9 cellular contexts compared by ENCODE assay signal in the genomic region with DNA sequence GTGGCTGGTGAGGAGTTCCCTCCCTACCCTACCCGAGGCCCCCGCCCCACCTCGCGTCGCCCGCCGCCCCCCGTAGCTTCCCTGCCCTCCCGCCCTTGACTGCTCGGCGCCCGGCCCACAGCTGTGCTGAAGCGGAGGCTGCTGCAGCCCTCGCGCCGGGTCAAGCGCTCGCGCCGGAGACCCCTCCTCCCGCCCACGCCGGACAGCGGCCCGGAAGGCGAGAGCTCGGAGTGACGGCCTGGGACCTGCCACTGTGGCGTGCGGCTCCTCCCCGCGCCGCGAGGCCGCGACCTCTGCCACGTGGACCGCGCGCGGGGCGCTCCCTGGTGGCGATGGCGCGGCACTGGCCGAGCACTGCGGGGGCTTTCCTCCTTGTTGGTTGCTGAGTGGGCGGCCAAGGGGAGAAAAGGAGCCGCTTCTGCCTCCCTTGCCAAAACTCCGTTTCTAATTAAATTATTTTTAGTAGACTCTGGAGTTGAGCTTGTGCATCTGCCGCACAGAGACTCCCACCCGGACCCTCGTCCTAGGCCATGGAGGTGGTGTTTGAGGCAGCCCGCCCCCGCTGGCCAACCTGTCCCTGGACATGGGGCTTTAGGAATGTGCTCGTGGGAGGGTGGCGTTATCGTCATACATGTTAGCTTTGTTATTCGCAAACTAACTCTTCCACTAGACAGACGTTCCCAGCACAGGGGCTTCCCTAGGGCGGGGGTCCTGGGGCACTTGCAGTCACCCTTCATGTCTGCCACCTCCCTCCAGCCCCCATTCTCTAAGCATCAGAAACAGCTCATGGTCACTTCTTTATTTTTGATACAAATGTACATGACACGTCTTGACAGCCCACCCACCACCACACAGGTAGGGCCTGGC. TPM values are rescaled to one million over a fixed set of nuclear protein-coding genes. Genes with fewer than 3 reads are reported as not detected.
A peak's percentile ranks its signal among the peaks of the same experiment; 100 is the strongest.
DNase-seq lines count a peak whose midpoint lies in the region; ATAC-seq, FAIRE-seq and TF ChIP-seq lines count a peak whose summit lies in the region.
"Had no signal": no experiment of that assay in that cellular context is flagged by ENCODE, and none has a peak within 500 bp of the region (broad histone marks: within the 10 kb centered on the region; RNA-seq: fewer than 3 reads in every experiment).

No MANE protein-coding gene starts in this region.

- ATAC-seq in HG03571 (IDR thresholded peaks at IDR 0.05; ENCODE audit: unreplicated experiment) (peak; percentile 38), foreskin keratinocyte (no peak)

- H3K4me1 Mint-ChIP-seq in osteocyte (ENCODE audit: unreplicated experiment): peaks cover 17% of the 10 kb centered on the region

- DNase-seq in AG08396 (ENCODE audit: low spot score): peak; percentile 86
- peak; percentile 77 to 82 for DNase-seq in activated T-cell treated with anti-CD3 and anti-CD28 coated beads, Interleukin-2, amount 50 U/mL, for 48 hours
- no peak for DNase-seq in foreskin keratinocyte
- DNase-seq in osteocyte (ENCODE audit: extremely low spot score, unreplicated experiment): no peak
- no peak for DNase-seq in HTR-8/SVneo (ENCODE audit: insufficient read length, low spot score)
- no peak for DNase-seq in NCI-H1436 treated with DMSO at 0.1 percent for 48 hours (lab: John Stamatoyannopoulos, UW)
- DNase-seq in HPDE6-E6E7 (ENCODE audit: extremely low spot score): no peak

- peak overlapping the region; percentile 18 for H3K27ac Mint-ChIP-seq in osteocyte (ENCODE audit: unreplicated experiment)

- no peaks in the 10 kb centered on the region for H3K27me3 Mint-ChIP-seq in osteocyte (ENCODE audit: unreplicated experiment)

- no peaks in the 10 kb centered on the region for H3K4me1 ChIP-seq in foreskin keratinocyte

- FAIRE-seq in HTR-8/SVneo (lab: Jason Lieb, UNC): no peak
- FAIRE-seq: GM18507 had no signal

- H3K27ac ChIP-seq in foreskin keratinocyte: no peak overlapping the region

- peaks cover 11% of the 10 kb centered on the region for H3K36me3 Mint-ChIP-seq in osteocyte (ENCODE audit: unreplicated experiment)

- H3K27me3 ChIP-seq in foreskin keratinocyte: no peaks in the 10 kb centered on the region

- H3K9me3 Mint-ChIP-seq in osteocyte (ENCODE audit: unreplicated experiment): no peaks in the 10 kb centered on the region

- TF ChIP-seq CTCF in foreskin keratinocyte (conservative IDR thresholded peaks at IDR 0.05) (peak; percentile 64), osteocyte (IDR thresholded peaks at IDR 0.05) (peak; percentile 81)

- H3K4me3 Mint-ChIP-seq in osteocyte (ENCODE audit: unreplicated experiment): no peak overlapping the region

RNA-seq across cellular contexts. Expression of gene TP53I13, which starts 4.4 kb away (rescaled TPM):
- 35.1 and 38.5 TPM in 2 replicates for total RNA-seq in foreskin keratinocyte
- polyA plus RNA-seq in foreskin keratinocyte: 43.4 and 46.5 TPM in 2 replicates
- 42.0 and 43.1 TPM in 2 replicates for total RNA-seq in osteocyte

RNA-seq across cellular contexts. Expression of gene ABHD15, which starts 6.1 kb away (rescaled TPM):
- 7.5 and 8.9 TPM in 2 replicates for total RNA-seq in foreskin keratinocyte
- 5.5 and 6.1 TPM in 2 replicates for polyA plus RNA-seq in foreskin keratinocyte
- total RNA-seq in osteocyte: 11.7 and 12.8 TPM in 2 replicates

RNA-seq across cellular contexts. Expression of gene GIT1, which starts 16.5 kb away (rescaled TPM):
- 49.9 and 57.6 TPM in 2 replicates for total RNA-seq in foreskin keratinocyte
- 41.6 and 50.5 TPM in 2 replicates for polyA plus RNA-seq in foreskin keratinocyte
- total RNA-seq in osteocyte: 48.2 and 50.7 TPM in 2 replicates

RNA-seq across cellular contexts. Expression of gene ANKRD13B, which starts 20.0 kb away (rescaled TPM):
- 9.2 and 11.7 TPM in 2 replicates for total RNA-seq in foreskin keratinocyte
- 6.6 and 7.4 TPM in 2 replicates for polyA plus RNA-seq in foreskin keratinocyte
- total RNA-seq in osteocyte: 33.1 and 36.1 TPM in 2 replicates

RNA-seq across cellular contexts. Expression of gene CORO6, which starts 49.8 kb away (rescaled TPM):
- 23.0 and 37.6 TPM in 2 replicates for total RNA-seq in foreskin keratinocyte
- 19.3 and 33.1 TPM in 2 replicates for polyA plus RNA-seq in foreskin keratinocyte
- total RNA-seq in osteocyte: 4.8 and 7.1 TPM in 2 replicates

Comparison
In these comparisons a context has a peak if more than half of its experiments do, and no peak if none do; other contexts are left out.
1. DNase-seq: peak in AG08396 (single experiment) and activated T-cell treated with anti-CD3 and anti-CD28 coated beads, Interleukin-2, amount 50 U/mL, for 48 hours (2 of 2); none in foreskin keratinocyte (0 of 2), osteocyte (single experiment), HTR-8/SVneo (single experiment), NCI-H1436 treated with DMSO at 0.1 percent for 48 hours (single experiment) and HPDE6-E6E7 (single experiment).